1 cellular context compared by ENCODE assay signal in the genomic region with DNA sequence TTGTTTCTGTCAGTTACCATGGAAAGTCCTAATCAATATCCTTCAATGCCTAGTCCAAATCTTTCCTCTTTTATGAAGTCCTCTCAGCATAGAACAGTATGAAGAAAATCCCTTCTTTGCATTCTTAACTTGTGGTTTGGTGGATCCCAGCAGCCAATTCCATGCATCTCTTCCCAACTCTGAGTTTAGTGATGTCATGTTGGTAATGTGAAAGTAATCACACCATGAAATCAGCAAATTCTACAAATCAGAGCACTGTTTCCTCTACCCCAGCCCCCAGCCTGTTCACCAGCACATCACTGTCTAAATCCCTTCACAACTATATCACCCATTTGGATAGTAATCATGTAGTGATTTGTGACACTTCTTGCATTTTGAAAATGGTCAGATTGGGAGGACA.
TF ChIP-seq lines count a peak whose summit lies in the region.

No MANE protein-coding gene starts in this region.

TF ChIP-seq in IMR-90, 13 proteins besides CTCF, POLR2A, EP300 and RAD21:
- TF ChIP-seq SMC3 (IDR thresholded peaks at IDR 0.05; ENCODE audit: low read depth, low read length) (no peak), MXI1 (IDR thresholded peaks at IDR 0.05; ENCODE audit: borderline replicate concordance, low read depth, low read length) (no peak), CHD1 (IDR thresholded peaks at IDR 0.05; ENCODE audit: low read depth, low read length) (no peak), MAFK (IDR thresholded peaks at IDR 0.05; ENCODE audit: low read depth, low read length) (no peak), FOS (IDR thresholded peaks at IDR 0.05; ENCODE audit: low read depth, low read length) (no peak), CEBPB (IDR thresholded peaks at IDR 0.05; ENCODE audit: low read depth, low read length) (no peak), RCOR1 (IDR thresholded peaks at IDR 0.05; ENCODE audit: insufficient replicate concordance, low read length) (no peak), MAZ (IDR thresholded peaks at IDR 0.05; ENCODE audit: borderline replicate concordance, low read depth, low read length) (no peak), BHLHE40 (IDR thresholded peaks at IDR 0.05; ENCODE audit: low read depth, low read length) (no peak), RFX5 (IDR thresholded peaks at IDR 0.05; ENCODE audit: low read depth, low read length) (no peak), NFE2L2 (IDR thresholded peaks at IDR 0.05; ENCODE audit: low read depth, low read length) (no peak)
- TF ChIP-seq, protein P1, sequence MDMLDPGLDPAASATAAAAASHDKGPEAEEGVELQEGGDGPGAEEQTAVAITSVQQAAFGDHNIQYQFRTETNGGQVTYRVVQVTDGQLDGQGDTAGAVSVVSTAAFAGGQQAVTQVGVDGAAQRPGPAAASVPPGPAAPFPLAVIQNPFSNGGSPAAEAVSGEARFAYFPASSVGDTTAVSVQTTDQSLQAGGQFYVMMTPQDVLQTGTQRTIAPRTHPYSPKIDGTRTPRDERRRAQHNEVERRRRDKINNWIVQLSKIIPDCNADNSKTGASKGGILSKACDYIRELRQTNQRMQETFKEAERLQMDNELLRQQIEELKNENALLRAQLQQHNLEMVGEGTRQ (IDR thresholded peaks at IDR 0.05; ENCODE audit: low read depth, low read length): no peak
- TF ChIP-seq, protein P2, sequence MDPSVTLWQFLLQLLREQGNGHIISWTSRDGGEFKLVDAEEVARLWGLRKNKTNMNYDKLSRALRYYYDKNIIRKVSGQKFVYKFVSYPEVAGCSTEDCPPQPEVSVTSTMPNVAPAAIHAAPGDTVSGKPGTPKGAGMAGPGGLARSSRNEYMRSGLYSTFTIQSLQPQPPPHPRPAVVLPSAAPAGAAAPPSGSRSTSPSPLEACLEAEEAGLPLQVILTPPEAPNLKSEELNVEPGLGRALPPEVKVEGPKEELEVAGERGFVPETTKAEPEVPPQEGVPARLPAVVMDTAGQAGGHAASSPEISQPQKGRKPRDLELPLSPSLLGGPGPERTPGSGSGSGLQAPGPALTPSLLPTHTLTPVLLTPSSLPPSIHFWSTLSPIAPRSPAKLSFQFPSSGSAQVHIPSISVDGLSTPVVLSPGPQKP (IDR thresholded peaks at IDR 0.05; ENCODE audit: borderline replicate concordance, low read depth, low read length): no peak
